Comparison of ENCODE assay signal across 7 cellular contexts in genomic region chr3:51994530-51994929, GRCh38. TPM values are rescaled to one million over a fixed set of nuclear protein-coding genes. Genes with fewer than 3 reads are reported as not detected.
DNase-seq lines count a peak whose midpoint lies in the region; ATAC-seq and TF ChIP-seq lines count a peak whose summit lies in the region.

No MANE protein-coding gene starts in this region.

- H3K36me3 Mint-ChIP-seq in HFFc6 (ENCODE audit: low read depth), result peaks cover 32% of the 10 kb centered on the region
- H3K36me3 Mint-ChIP-seq in activated CD8-positive, alpha-beta T cell treated with anti-CD3 and anti-CD28 coated beads for 36 hours (ENCODE audit: low read depth), result peaks cover 45% of the 10 kb centered on the region
- H3K36me3 Mint-ChIP-seq in stimulated activated effector memory CD8-positive, alpha-beta T cell treated with anti-CD3 and anti-CD28 coated beads, Interleukin-12 subunit alpha, Interleukin-12 subunit beta, amount 100 ng/mL, for 72 hours, result peaks cover 57% of the 10 kb centered on the region

- H3K36me3 ChIP-seq in right atrium auricular region, result peaks cover 35% of the 10 kb centered on the region

- peaks cover 2% of the 10 kb centered on the region for H3K27me3 Mint-ChIP-seq in HFFc6 (ENCODE audit: insufficient read depth)
- no peaks in the 10 kb centered on the region for H3K27me3 Mint-ChIP-seq in activated CD8-positive, alpha-beta T cell treated with anti-CD3 and anti-CD28 coated beads for 36 hours

- peaks cover 0 to 17% of the 10 kb centered on the region in 2 donors for H3K4me1 ChIP-seq in right atrium auricular region

- H3K4me3 Mint-ChIP-seq in HFFc6, result peak overlapping the region; percentile 98
- H3K4me3 Mint-ChIP-seq in activated CD8-positive, alpha-beta T cell treated with anti-CD3 and anti-CD28 coated beads for 36 hours, result peak overlapping the region; percentile 99
- H3K4me3 Mint-ChIP-seq in stimulated activated effector memory CD8-positive, alpha-beta T cell treated with anti-CD3 and anti-CD28 coated beads, Interleukin-12 subunit alpha, Interleukin-12 subunit beta, amount 100 ng/mL, for 72 hours, result peak overlapping the region; percentile 100

- no peak for TF ChIP-seq CTCF in HFFc6 (IDR thresholded peaks at IDR 0.05)
- no peak for TF ChIP-seq CTCF in activated CD8-positive, alpha-beta T cell treated with anti-CD3 and anti-CD28 coated beads for 36 hours (IDR thresholded peaks at IDR 0.05)
- no peak for TF ChIP-seq CTCF in right atrium auricular region (IDR thresholded peaks at IDR 0.05)

- H3K27ac Mint-ChIP-seq in HFFc6, result peak overlapping the region; percentile 99
- H3K27ac Mint-ChIP-seq in activated CD8-positive, alpha-beta T cell treated with anti-CD3 and anti-CD28 coated beads for 36 hours, result peak overlapping the region; percentile 100
- H3K27ac Mint-ChIP-seq in stimulated activated effector memory CD8-positive, alpha-beta T cell treated with anti-CD3 and anti-CD28 coated beads, Interleukin-12 subunit alpha, Interleukin-12 subunit beta, amount 100 ng/mL, for 72 hours, result peak overlapping the region; percentile 100

- H3K27me3 ChIP-seq in right atrium auricular region, result no peaks in the 10 kb centered on the region

- peak overlapping the region; percentile 78 to 84 for H3K4me3 ChIP-seq in right atrium auricular region

- no peak for DNase-seq in HFFc6
- no peak for DNase-seq in activated CD8-positive, alpha-beta T cell treated with anti-CD3 and anti-CD28 coated beads for 36 hours
- DNase-seq in right atrium auricular region (ENCODE audit: low spot score), result no peak
- no peak for DNase-seq in stimulated activated effector memory CD8-positive, alpha-beta T cell treated with anti-CD3 and anti-CD28 coated beads, Interleukin-12 subunit alpha, Interleukin-12 subunit beta, amount 100 ng/mL, for 72 hours (ENCODE audit: low spot score in 2 of 2)
- no peak for DNase-seq in activated CD4-positive, alpha-beta T cell treated with anti-CD3 and anti-CD28 coated beads, Interleukin-2, amount 50 U/mL, for 4 hours
- no peak for DNase-seq in DMS53 (lab: John Stamatoyannopoulos, UW)

- no peaks in the 10 kb centered on the region for H3K9me3 ChIP-seq in right atrium auricular region

- CTCF ChIA-PET in activated CD8-positive, alpha-beta T cell treated with anti-CD3 and anti-CD28 coated beads for 36 hours (lab: Charles Lee), result interaction anchor here (1.9 to 2.7 kb wide), 2 partner anchors 12 to 129 kb away, joined by 5 to 23 read pairs; partner anchors contain the start of gene ACY1

- no peak for ATAC-seq in activated CD8-positive, alpha-beta T cell treated with anti-CD3 and anti-CD28 coated beads for 36 hours
- no peak for ATAC-seq in stimulated activated effector memory CD8-positive, alpha-beta T cell treated with anti-CD3 and anti-CD28 coated beads, Interleukin-12 subunit alpha, Interleukin-12 subunit beta, amount 100 ng/mL, for 72 hours
- ATAC-seq in GM19467 (IDR thresholded peaks at IDR 0.05; ENCODE audit: unreplicated experiment), result no peak

- peak overlapping the region in 1 of 2 donors; percentile 90 for H3K27ac ChIP-seq in right atrium auricular region

- intact Hi-C loops in activated CD8-positive, alpha-beta T cell treated with anti-CD3 and anti-CD28 coated beads for 36 hours (cut with micrococcal nuclease), result no loop called here

- peaks cover 33% of the 10 kb centered on the region for H3K4me1 Mint-ChIP-seq in HFFc6 (ENCODE audit: low read depth)
- peaks cover 33% of the 10 kb centered on the region for H3K4me1 Mint-ChIP-seq in activated CD8-positive, alpha-beta T cell treated with anti-CD3 and anti-CD28 coated beads for 36 hours (ENCODE audit: low read depth)
- H3K4me1 Mint-ChIP-seq in stimulated activated effector memory CD8-positive, alpha-beta T cell treated with anti-CD3 and anti-CD28 coated beads, Interleukin-12 subunit alpha, Interleukin-12 subunit beta, amount 100 ng/mL, for 72 hours, result peaks cover 40% of the 10 kb centered on the region

- POLR2A ChIA-PET in activated CD8-positive, alpha-beta T cell treated with anti-CD3 and anti-CD28 coated beads for 36 hours (lab: Charles Lee), result interaction anchor here (1.1 to 7.1 kb wide), 14 partner anchors 14 to 495 kb away, joined by 4 to 267 read pairs (median 4); partner anchors contain the start of genes ABHD14A, ABHD14B, ACY1 and DCAF1

- H3K9me3 Mint-ChIP-seq in HFFc6, result no peaks in the 10 kb centered on the region
- H3K9me3 Mint-ChIP-seq in activated CD8-positive, alpha-beta T cell treated with anti-CD3 and anti-CD28 coated beads for 36 hours, result no peaks in the 10 kb centered on the region
- H3K9me3 Mint-ChIP-seq in stimulated activated effector memory CD8-positive, alpha-beta T cell treated with anti-CD3 and anti-CD28 coated beads, Interleukin-12 subunit alpha, Interleukin-12 subunit beta, amount 100 ng/mL, for 72 hours, result no peaks in the 10 kb centered on the region

RNA-seq across cellular contexts. Expression of gene RPL29, which starts 1.2 kb away (rescaled TPM):
- total RNA-seq in HFFc6 (2021; fragmentation: NEBNext Ultra II Directional; extraction: Animal tissue kit (Norgen Biotek cat#: 25700)), result 1,000 to 10,000 TPM; 1,011 to 1,270 (median 1,111) TPM
- 1,000 to 10,000 TPM; 2,039 to 2,045 TPM for total RNA-seq in activated CD8-positive, alpha-beta T cell treated with anti-CD3 and anti-CD28 coated beads for 36 hours
- total RNA-seq in right atrium auricular region, result 1,000 to 10,000 TPM in 1 of 2 donors, 100 to 1,000 TPM in 1; 658 to 1,017 TPM

RNA-seq across cellular contexts. Expression of gene ACY1, which starts 11.2 kb away (rescaled TPM):
- 10 to 100 TPM; 40.0 to 49.2 (median 41.5) TPM for total RNA-seq in HFFc6 (2021; fragmentation: NEBNext Ultra II Directional; extraction: Animal tissue kit (Norgen Biotek cat#: 25700))
- 10 to 100 TPM; 61.8 to 64.5 TPM for total RNA-seq in activated CD8-positive, alpha-beta T cell treated with anti-CD3 and anti-CD28 coated beads for 36 hours
- 10 to 100 TPM; 26.0 to 29.8 TPM for total RNA-seq in right atrium auricular region

RNA-seq across cellular contexts. Expression of gene ABHD14A, which starts 19.7 kb away (rescaled TPM):
- total RNA-seq in HFFc6 (2021; fragmentation: NEBNext Ultra II Directional; extraction: Animal tissue kit (Norgen Biotek cat#: 25700)), result 10 to 100 TPM; 10.5 to 13.2 (median 11.0) TPM
- total RNA-seq in activated CD8-positive, alpha-beta T cell treated with anti-CD3 and anti-CD28 coated beads for 36 hours, result 1 to 10 TPM; 8.9 to 9.5 TPM
- 10 to 100 TPM; 21.0 to 31.3 TPM for total RNA-seq in right atrium auricular region

RNA-seq across cellular contexts. Expression of gene ABHD14B, which starts 20.7 kb away (rescaled TPM):
- 10 to 100 TPM; 29.6 to 39.3 (median 33.9) TPM for total RNA-seq in HFFc6 (2021; fragmentation: NEBNext Ultra II Directional; extraction: Animal tissue kit (Norgen Biotek cat#: 25700))
- 10 to 100 TPM; 70.7 to 73.6 TPM for total RNA-seq in activated CD8-positive, alpha-beta T cell treated with anti-CD3 and anti-CD28 coated beads for 36 hours
- total RNA-seq in right atrium auricular region, result 10 to 100 TPM; 15.6 to 20.9 TPM

RNA-seq across cellular contexts. Expression of gene PCBP4, which starts 27.3 kb away (rescaled TPM):
- 100 to 1,000 TPM in 5 of 6 experiments, 10 to 100 TPM in 1; 98.6 to 128 (median 110) TPM for total RNA-seq in HFFc6 (2021; fragmentation: NEBNext Ultra II Directional; extraction: Animal tissue kit (Norgen Biotek cat#: 25700))
- 1 to 10 TPM; 8.4 to 9.6 TPM for total RNA-seq in activated CD8-positive, alpha-beta T cell treated with anti-CD3 and anti-CD28 coated beads for 36 hours
- total RNA-seq in right atrium auricular region, result 100 to 1,000 TPM in 1 of 2 donors, 10 to 100 TPM in 1; 73.8 to 119 TPM
